Comparison of ENCODE assay signal across 10 cellular contexts in the genomic region with DNA sequence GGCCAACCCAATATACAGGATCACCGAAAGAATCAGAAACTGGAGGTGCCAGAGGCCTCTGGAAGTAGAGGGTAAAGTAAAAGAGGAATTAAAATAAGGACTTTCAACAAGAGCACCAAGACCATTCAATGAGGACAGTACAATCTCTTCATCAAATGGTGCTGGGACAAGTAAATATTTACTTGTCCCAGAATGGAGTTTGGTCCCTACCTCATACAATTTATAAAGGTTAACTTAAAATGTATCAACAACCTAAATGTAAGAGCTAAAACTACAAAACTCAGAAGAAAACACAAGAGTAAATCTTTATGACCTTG.
"Had no signal": no experiment of that assay in that cellular context is flagged by ENCODE, and none has a peak within 500 bp of the region (broad histone marks: within the 10 kb centered on the region; RNA-seq: fewer than 3 reads in every experiment).

No MANE protein-coding gene starts in this region.

- ATAC-seq: GM23338, HCT116 had no signal

- FAIRE-seq: H1, H54 had no signal

- H3K9me3 ChIP-seq: HAP-1 had no signal

- H3K4me1 ChIP-seq: HAP-1 had no signal

- H3K4me3 ChIP-seq: GM23338, HAP-1 had no signal

- DNase-seq: GOT3, H7, H9, HCEC 1CT, HFFc6 had no signal

- H2AFZ ChIP-seq: GM23338 had no signal

- H3K4me2 ChIP-seq: GM23338 had no signal
